9 cellular contexts compared by ENCODE assay signal in the genomic region with DNA sequence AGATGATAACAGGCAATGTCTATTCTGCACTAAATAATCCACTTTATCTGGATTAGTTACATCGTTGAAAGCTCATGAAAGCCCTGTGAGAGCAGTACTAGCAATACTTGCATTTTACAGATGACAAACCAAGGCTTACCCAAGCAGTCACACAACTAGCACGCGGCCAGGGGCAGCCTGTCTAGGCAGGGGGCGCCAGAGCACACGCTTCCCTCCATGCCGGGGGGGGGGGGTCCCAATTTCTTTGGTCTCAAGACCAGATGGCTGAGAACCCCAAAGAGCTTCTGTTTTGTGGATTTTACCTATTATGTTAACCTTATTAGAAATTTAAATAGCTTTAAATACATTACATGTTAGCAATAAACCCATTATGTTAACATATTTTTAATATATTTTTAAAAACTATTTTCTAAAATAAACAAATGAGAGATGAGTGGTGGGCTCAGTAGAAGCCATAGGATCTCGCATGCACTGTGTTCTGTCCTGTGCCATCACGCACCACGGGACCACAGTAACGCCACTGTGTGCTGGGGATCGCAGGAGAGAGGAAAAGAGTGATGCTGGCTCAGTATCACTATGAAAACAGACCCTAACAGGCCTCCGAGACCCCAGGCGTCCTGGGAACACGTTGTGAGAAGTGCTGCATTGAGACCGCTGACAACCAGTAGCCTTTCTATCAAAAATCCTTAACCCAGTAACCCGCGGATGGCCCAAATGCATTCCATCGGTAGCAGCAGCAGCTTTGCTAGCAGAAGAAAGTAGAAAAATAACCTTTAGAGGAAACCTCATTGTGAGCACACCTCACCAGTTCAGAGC. TPM values are rescaled to one million over a fixed set of nuclear protein-coding genes. Genes with fewer than 3 reads are reported as not detected.
DNase-seq lines count a peak whose midpoint lies in the region; ATAC-seq, FAIRE-seq and TF ChIP-seq lines count a peak whose summit lies in the region.
"Had no signal": no experiment of that assay in that cellular context is flagged by ENCODE, and none has a peak within 500 bp of the region (broad histone marks: within the 10 kb centered on the region; RNA-seq: fewer than 3 reads in every experiment).

No MANE protein-coding gene starts in this region.

- H3K27me3 ChIP-seq in gastrocnemius medialis: peaks cover 9 to 15% (median 11%) of the 10 kb centered on the region in 3 donors

- TF ChIP-seq CTCF in A549 (IDR thresholded peaks at IDR 0.05) (peak; percentile 40; the same call in 2 of the 3 replicates), GM12873 (IDR thresholded peaks at IDR 0.05; ENCODE audit: insufficient read depth, low read depth, low read length, missing control alignments) (peak; percentile 77), gastrocnemius medialis (IDR thresholded peaks at IDR 0.05 in 4 of 5, conservative IDR thresholded peaks at IDR 0.05 in 1 of 5) (peak; percentile 44 to 72 (median 53))

- in situ Hi-C loops in gastrocnemius medialis (cut with MboI; ENCODE audit: low sequenced_read_pairs in 4 of 4): no loop called here

- H3K4me1 ChIP-seq in A549 (no peaks in the 10 kb centered on the region; the same call in 2 of the 3 replicates), gastrocnemius medialis (no peaks in the 10 kb centered on the region)

- WGBS in A549 (ENCODE audit: missing lambda C conversion rate): 47% methylated on average over 18 of the region's 18 CpGs

- H3K4me2 ChIP-seq in A549: no peak overlapping the region

- H3K9me3 ChIP-seq in A549 (no peaks in the 10 kb centered on the region), gastrocnemius medialis (no peaks in the 10 kb centered on the region)

- no peak for TF ChIP-seq POLR2A in A549 (IDR thresholded peaks at IDR 0.05; ENCODE audit: low read length)
- no peak for TF ChIP-seq POLR2A in gastrocnemius medialis (IDR thresholded peaks at IDR 0.05)

- intact Hi-C loops in head of caudate nucleus (cut with DNase I) (no loop called here), gastrocnemius medialis (cut with DNase I; ENCODE audit: low total_unique reads) (loop anchor here (1.0 kb wide), 1 partner anchor 87 kb away; no protein-coding TSS in a partner anchor)

- peak; percentile 38 to 45; a peak in 3 of 5 replicates for TF ChIP-seq RAD21 in A549 (conservative IDR thresholded peaks at IDR 0.05 in 1 of 2, IDR thresholded peaks at IDR 0.05 in 1 of 2)

- H3K27ac ChIP-seq in A549: no peak overlapping the region
- no peak overlapping the region for H3K27ac ChIP-seq in gastrocnemius medialis
- H3K27ac ChIP-seq: epithelial cell of prostate had no signal

- DNase-seq in A549 (ENCODE audit: low read depth in 1 of 2, low spot score in 1 of 2) (peak; percentile 18 to 31), NCI-H69 (lab: John Stamatoyannopoulos, UW) (peak; percentile 76), head of caudate nucleus (peak in 31 of 42 donors; percentile 22 to 85 (median 63)), gastrocnemius medialis (no peak), NCI-H446 treated with DMSO at 0.1 percent for 48 hours (lab: John Stamatoyannopoulos, UW) (no peak)
- peak; percentile 71 for DNase-seq in activated effector memory CD4-positive, alpha-beta T cell treated with anti-CD3 and anti-CD28 coated beads, Interleukin-2, amount 50 U/mL, for 16 hours

- no peak for TF ChIP-seq EP300 in A549 (IDR thresholded peaks at IDR 0.05)

- CTCF ChIA-PET in A549 (lab: Yijun Ruan, JAX): interaction anchor here (0.6 to 2.3 kb wide), 25 partner anchors 9 to 555 kb away, joined by 3 to 21 read pairs (median 4); no protein-coding TSS in a partner anchor

- ATAC-seq in A549 (peak; percentile 50 to 72; a peak in 4 of 6 replicates), HG02938 (IDR thresholded peaks at IDR 0.05; ENCODE audit: unreplicated experiment) (peak; percentile 90), gastrocnemius medialis (no peak)

- H3K4me3 ChIP-seq in A549: no peak overlapping the region
- no peak overlapping the region for H3K4me3 ChIP-seq in gastrocnemius medialis

- no peak for FAIRE-seq in A549 (lab: Jason Lieb, UNC)

- H3K36me3 ChIP-seq in gastrocnemius medialis: no peaks in the 10 kb centered on the region

- POLR2A ChIA-PET in A549 (lab: Yijun Ruan, JAX): no interaction called here

TF ChIP-seq in A549, 52 proteins besides CTCF, POLR2A, EP300 and RAD21:
- TF ChIP-seq HOXA7 (CRISPR knock-in tag; IDR thresholded peaks at IDR 0.05): no peak
- TF ChIP-seq, protein P1, sequence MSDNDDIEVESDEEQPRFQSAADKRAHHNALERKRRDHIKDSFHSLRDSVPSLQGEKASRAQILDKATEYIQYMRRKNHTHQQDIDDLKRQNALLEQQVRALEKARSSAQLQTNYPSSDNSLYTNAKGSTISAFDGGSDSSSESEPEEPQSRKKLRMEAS (IDR thresholded peaks at IDR 0.05): 0 out of 2 replicates have a peak, but pooled peaks have one; percentile 20

RNA-seq across cellular contexts. Expression of gene PRR18, which starts 5.3 kb away (rescaled TPM):
- 0.07 and 0.13 TPM in 2 replicates for polyA plus RNA-seq in A549 (2011; rRNA removed)
- polyA plus RNA-seq in A549 (2012; cell fraction: cytosol; rRNA removed): 0.05 and 0.08 TPM in 2 replicates
- polyA plus RNA-seq in A549 (2012; cell fraction: nucleus; rRNA removed): 0.06 and 0.10 TPM in 2 replicates
- 0.04 to 0.08 TPM (median 0.08 TPM) in 3 replicates for polyA plus RNA-seq in A549 (2017; fragmentation: RNase III; extraction: RNeasy Plus Mini Kit Qiagen cat#74134 plus additional on column Dnase treatment)
- 0.08 and 0.34 TPM in 2 replicates for polyA minus RNA-seq in A549 (2011; rRNA and poly(A)+ RNA removed)
- not detected for total RNA-seq in gastrocnemius medialis

RNA-seq across cellular contexts. Expression of gene SFT2D1, which starts 28.9 kb away (rescaled TPM):
- polyA plus RNA-seq in A549 (2011; rRNA removed) (61.6 and 74.4 TPM in 2 replicates), A549 (2017; fragmentation: RNase III; extraction: RNeasy Plus Mini Kit Qiagen cat#74134 plus additional on column Dnase treatment) (39.8 to 48.1 TPM (median 47.3 TPM) in 3 replicates)
- 54.9 and 57.0 TPM in 2 replicates for polyA plus RNA-seq in A549 (2012; cell fraction: cytosol; rRNA removed)
- 23.3 and 50.9 TPM in 2 replicates for polyA plus RNA-seq in A549 (2012; cell fraction: nucleus; rRNA removed)
- 9.5 and 13.0 TPM in 2 replicates for polyA minus RNA-seq in A549 (2011; rRNA and poly(A)+ RNA removed)
- 10 to 100 TPM; 14.1 to 29.0 (median 16.8) TPM for total RNA-seq in gastrocnemius medialis

Comparison
In these comparisons a context has a peak if more than half of its experiments do, and no peak if none do; other contexts are left out.
1. ATAC-seq: peak in A549 (2 of 2) and HG02938 (single experiment); none in gastrocnemius medialis (0 of 2).
2. DNase-seq: peak in A549 (2 of 2), NCI-H69 (single experiment), activated effector memory CD4-positive, alpha-beta T cell treated with anti-CD3 and anti-CD28 coated beads, Interleukin-2, amount 50 U/mL, for 16 hours (single experiment) and head of caudate nucleus (31 of 42); none in gastrocnemius medialis (0 of 2) and NCI-H446 treated with DMSO at 0.1 percent for 48 hours (single experiment).
3. Peak in every context shown above with its lines, with median percentiles within 50 percentile points of each other: CTCF ChIP-seq.